In the genomic region with DNA sequence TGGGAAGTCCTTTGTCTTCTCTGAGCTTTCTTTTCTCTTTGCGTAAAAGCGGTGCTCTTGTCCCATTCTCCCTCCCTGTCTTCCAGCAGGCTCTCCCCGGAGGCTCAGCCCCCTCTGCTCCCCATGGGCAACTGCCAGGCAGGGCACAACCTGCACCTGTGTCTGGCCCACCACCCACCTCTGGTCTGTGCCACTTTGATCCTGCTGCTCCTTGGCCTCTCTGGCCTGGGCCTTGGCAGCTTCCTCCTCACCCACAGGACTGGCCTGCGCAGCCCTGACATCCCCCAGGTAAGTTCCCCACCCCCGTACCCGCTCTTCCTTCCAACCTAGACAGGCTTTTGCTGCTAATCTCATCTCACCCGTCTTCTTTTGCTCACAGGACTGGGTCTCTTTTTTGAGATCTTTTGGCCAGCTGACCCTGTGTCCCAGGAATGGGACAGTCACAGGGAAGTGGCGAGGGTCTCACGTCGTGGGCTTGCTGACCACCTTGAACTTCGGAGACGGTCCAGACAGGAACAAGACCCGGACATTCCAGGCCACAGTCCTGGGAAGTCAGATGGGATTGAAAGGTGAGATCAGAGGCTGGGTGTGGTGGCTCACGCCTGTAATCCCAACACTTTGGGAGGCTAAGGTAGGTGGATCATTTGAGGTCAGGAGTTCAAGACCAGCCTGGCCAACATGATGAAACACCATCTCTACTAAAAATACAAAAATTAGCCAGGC, we compare ENCODE assay signal across 1 cellular context.
TF ChIP-seq lines count a peak whose summit lies in the region.

No MANE protein-coding gene starts in this region.

TF ChIP-seq in HepG2, 621 proteins besides CTCF, POLR2A, EP300 and RAD21 (continued from another document):
- TF ChIP-seq, protein P1, sequence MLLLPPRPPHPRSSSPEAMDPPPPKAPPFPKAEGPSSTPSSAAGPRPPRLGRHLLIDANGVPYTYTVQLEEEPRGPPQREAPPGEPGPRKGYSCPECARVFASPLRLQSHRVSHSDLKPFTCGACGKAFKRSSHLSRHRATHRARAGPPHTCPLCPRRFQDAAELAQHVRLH (CRISPR knock-in tag; IDR thresholded peaks at IDR 0.05; ENCODE audit: borderline replicate concordance, low read depth) = no peak
- TF ChIP-seq SIN3A (IDR thresholded peaks at IDR 0.05; ENCODE audit: borderline replicate concordance, low read depth, low read length) (no peak), ZNF543 (CRISPR knock-in tag; IDR thresholded peaks at IDR 0.05) (0 out of 2 replicates have a peak, but pooled peaks have one; percentile 14), ARNTL (CRISPR knock-in tag; IDR thresholded peaks at IDR 0.05) (0 out of 2 replicates have a peak, but pooled peaks have one; percentile 31), KAT8 (CRISPR knock-in tag; IDR thresholded peaks at IDR 0.05) (no peak), SIX1 (CRISPR knock-in tag; IDR thresholded peaks at IDR 0.05; ENCODE audit: borderline replicate concordance) (no peak), SOX5 (CRISPR knock-in tag; IDR thresholded peaks at IDR 0.05; ENCODE audit: borderline replicate concordance) (no peak), NONO (IDR thresholded peaks at IDR 0.05) (no peak), NONO (CRISPR knock-in tag; conservative IDR thresholded peaks at IDR 0.05) (peak; percentile 49; the same call in 1 of the 2 replicates), ZNF510 (CRISPR knock-in tag; IDR thresholded peaks at IDR 0.05; ENCODE audit: low read depth) (no peak)
- TF ChIP-seq, protein P2, sequence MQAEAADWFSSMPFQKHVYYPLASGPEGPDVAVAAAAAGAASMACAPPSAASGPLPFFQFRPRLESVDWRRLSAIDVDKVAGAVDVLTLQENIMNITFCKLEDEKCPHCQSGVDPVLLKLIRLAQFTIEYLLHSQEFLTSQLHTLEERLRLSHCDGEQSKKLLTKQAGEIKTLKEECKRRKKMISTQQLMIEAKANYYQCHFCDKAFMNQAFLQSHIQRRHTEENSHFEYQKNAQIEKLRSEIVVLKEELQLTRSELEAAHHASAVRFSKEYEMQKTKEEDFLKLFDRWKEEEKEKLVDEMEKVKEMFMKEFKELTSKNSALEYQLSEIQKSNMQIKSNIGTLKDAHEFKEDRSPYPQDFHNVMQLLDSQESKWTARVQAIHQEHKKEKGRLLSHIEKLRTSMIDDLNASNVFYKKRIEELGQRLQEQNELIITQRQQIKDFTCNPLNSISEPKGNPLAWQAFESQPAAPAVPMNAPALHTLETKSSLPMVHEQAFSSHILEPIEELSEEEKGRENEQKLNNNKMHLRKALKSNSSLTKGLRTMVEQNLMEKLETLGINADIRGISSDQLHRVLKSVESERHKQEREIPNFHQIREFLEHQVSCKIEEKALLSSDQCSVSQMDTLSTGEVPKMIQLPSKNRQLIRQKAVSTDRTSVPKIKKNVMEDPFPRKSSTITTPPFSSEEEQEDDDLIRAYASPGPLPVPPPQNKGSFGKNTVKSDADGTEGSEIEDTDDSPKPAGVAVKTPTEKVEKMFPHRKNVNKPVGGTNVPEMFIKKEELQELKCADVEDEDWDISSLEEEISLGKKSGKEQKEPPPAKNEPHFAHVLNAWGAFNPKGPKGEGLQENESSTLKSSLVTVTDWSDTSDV (CRISPR knock-in tag; IDR thresholded peaks at IDR 0.05) = no peak
